Comparison of ENCODE assay signal across 28 cellular contexts in genomic region chr18:24818451-24818850, GRCh38.
DNase-seq lines count a peak whose midpoint lies in the region; ATAC-seq and TF ChIP-seq lines count a peak whose summit lies in the region.
"Had no signal": no experiment of that assay in that cellular context is flagged by ENCODE, and none has a peak within 500 bp of the region (broad histone marks: within the 10 kb centered on the region; RNA-seq: fewer than 3 reads in every experiment).

No MANE protein-coding gene starts in this region.

- intact Hi-C loops in left colon (cut with DNase I, micrococcal nuclease) = no loop called here

- WGBS in endodermal cell (ENCODE audit: insufficient coverage in 1 of 2, insufficient read length in 1 of 2), 2 experiments = 0 to 45% methylated on average over 1 to 7 of the region's 7 CpGs

- no peaks in the 10 kb centered on the region for H3K36me3 ChIP-seq in endodermal cell (ENCODE audit: control insufficient read depth, insufficient read depth, low read length)
- H3K36me3 ChIP-seq: heart right ventricle, tibial nerve had no signal

- DNase-seq in G401 (ENCODE audit: low spot score) (peak; percentile 99), NCI-H446 treated with DMSO at 0.1 percent for 48 hours (lab: John Stamatoyannopoulos, UW) (peak; percentile 82), endodermal cell (peak; percentile 63), pons (ENCODE audit: low spot score) (peak; percentile 11), left colon (no peak), NCI-H526 treated with DMSO at 0.1 percent for 48 hours (lab: John Stamatoyannopoulos, UW) (no peak)
- DNase-seq: activated CD4-positive, alpha-beta T cell treated with anti-CD3 and anti-CD28 coated beads for 1 hour; activated CD8-positive, alpha-beta T cell treated with anti-CD3 and anti-CD28 coated beads, Interleukin-2, amount 10 ng/mL, durations not matched to agents 7 days and 5 days; COR-L47; cortex of kidney; DMS79; foreskin fibroblast; GF-D8; heart right ventricle; left cardiac atrium; mesenchymal stem cell; MM.1S; NCI-H1436 treated with DMSO at 0.1 percent for 48 hours; NCI-H510A treated with DMSO at 0.1 percent for 48 hours; stimulated activated naive CD8-positive, alpha-beta T cell treated with anti-CD3 and anti-CD28 coated beads, Interleukin-15, amount 100 ng/mL, for 72 hours had no signal

- no peak for TF ChIP-seq CTCF in endodermal cell (conservative IDR thresholded peaks at IDR 0.05)

- no peak overlapping the region for H3K27ac Mint-ChIP-seq in endodermal cell
- H3K27ac Mint-ChIP-seq: activated CD8-positive, alpha-beta T cell treated with anti-CD3 and anti-CD28 coated beads, Interleukin-2, amount 10 ng/mL, durations not matched to agents 7 days and 5 days; activated naive CD4-positive, alpha-beta T cell treated with anti-CD3 and anti-CD28 coated beads, Interleukin-2, amount 50 U/mL, for 24 hours; activated T-helper 2 cell treated with anti-CD3 and anti-CD28 coated beads, Interferon-gamma antibody, Interleukin-2, Interleukin-4, amounts not matched to agents 10 μg/mL and 5 μg/mL and 100 μg/mL, durations not matched to agents 14 hours and 24 hours and 36 hours; T-helper 1 cell treated with Interleukin-12 subunit alpha and Interleukin-12 subunit beta and Interleukin-4 antibody, amounts not matched to agents 30 μg/mL and 1 μg/mL, for 36 hours had no signal

- peaks cover 12% of the 10 kb centered on the region for H3K4me1 ChIP-seq in endodermal cell (ENCODE audit: control insufficient read depth, insufficient read depth, low read length)
- H3K4me1 ChIP-seq: heart right ventricle, tibial nerve had no signal

- H3K9ac ChIP-seq in endodermal cell (ENCODE audit: extremely low read depth, low read length, poor library complexity, severe bottlenecking) = no peak overlapping the region
- H3K9ac ChIP-seq: KMS-11 had no signal

- no peaks in the 10 kb centered on the region for H3K9me3 Mint-ChIP-seq in endodermal cell
- H3K9me3 Mint-ChIP-seq: activated naive CD4-positive, alpha-beta T cell treated with anti-CD3 and anti-CD28 coated beads, Interleukin-2, amount 50 U/mL, for 24 hours; activated T-helper 2 cell treated with anti-CD3 and anti-CD28 coated beads, Interferon-gamma antibody, Interleukin-2, Interleukin-4, amounts not matched to agents 10 μg/mL and 5 μg/mL and 100 μg/mL, durations not matched to agents 14 hours and 24 hours and 36 hours; stimulated activated naive CD8-positive, alpha-beta T cell treated with anti-CD3 and anti-CD28 coated beads, Interleukin-15, amount 100 ng/mL, for 72 hours; T-helper 1 cell treated with Interleukin-12 subunit alpha and Interleukin-12 subunit beta and Interleukin-4 antibody, amounts not matched to agents 30 μg/mL and 1 μg/mL, for 36 hours had no signal

- ATAC-seq in GM21619 (IDR thresholded peaks at IDR 0.05; ENCODE audit: unreplicated experiment) (no peak), left colon (no peak)
- ATAC-seq: activated CD8-positive, alpha-beta T cell treated with anti-CD3 and anti-CD28 coated beads, Interleukin-2, amount 10 ng/mL, durations not matched to agents 7 days and 5 days; esophagus mucosa; heart right ventricle; left cardiac atrium had no signal

- H3K27me3 ChIP-seq in endodermal cell (ENCODE audit: control insufficient read depth, insufficient read depth, low read length, poor library complexity, severe bottlenecking) = no peaks in the 10 kb centered on the region
- H3K27me3 ChIP-seq: tibial nerve had no signal

- H3K27ac ChIP-seq in endodermal cell (ENCODE audit: low read depth, low read length) = peak overlapping the region; percentile 67
- H3K27ac ChIP-seq: heart right ventricle, KMS-11, RWPE1, tibial nerve had no signal

- no peak overlapping the region for H3K4me3 Mint-ChIP-seq in endodermal cell
- H3K4me3 Mint-ChIP-seq: activated CD8-positive, alpha-beta T cell treated with anti-CD3 and anti-CD28 coated beads, Interleukin-2, amount 10 ng/mL, durations not matched to agents 7 days and 5 days; activated naive CD4-positive, alpha-beta T cell treated with anti-CD3 and anti-CD28 coated beads, Interleukin-2, amount 50 U/mL, for 24 hours; stimulated activated naive CD8-positive, alpha-beta T cell treated with anti-CD3 and anti-CD28 coated beads, Interleukin-15, amount 100 ng/mL, for 72 hours; T-helper 1 cell treated with Interleukin-12 subunit alpha and Interleukin-12 subunit beta and Interleukin-4 antibody, amounts not matched to agents 30 μg/mL and 1 μg/mL, for 36 hours had no signal

- in situ Hi-C loops in G401 (cut with HindIII; ENCODE audit: low sequenced_read_pairs) = no loop called here

- H3K4me1 Mint-ChIP-seq in endodermal cell = peaks cover 40% of the 10 kb centered on the region
- H3K4me1 Mint-ChIP-seq: activated naive CD4-positive, alpha-beta T cell treated with anti-CD3 and anti-CD28 coated beads, Interleukin-2, amount 50 U/mL, for 24 hours; stimulated activated naive CD8-positive, alpha-beta T cell treated with anti-CD3 and anti-CD28 coated beads, Interleukin-15, amount 100 ng/mL, for 72 hours had no signal

- H3K9me3 ChIP-seq in endodermal cell (ENCODE audit: control insufficient read depth, low read length) = peaks cover 6% of the 10 kb centered on the region
- H3K9me3 ChIP-seq: tibial nerve had no signal

- H3K36me3 Mint-ChIP-seq in endodermal cell (ENCODE audit: low read depth) = no peaks in the 10 kb centered on the region
- H3K36me3 Mint-ChIP-seq: activated naive CD4-positive, alpha-beta T cell treated with anti-CD3 and anti-CD28 coated beads, Interleukin-2, amount 50 U/mL, for 24 hours had no signal

- H3K4me3 ChIP-seq in endodermal cell (ENCODE audit: low read length) = no peak overlapping the region
- H3K4me3 ChIP-seq: heart right ventricle, tibial nerve had no signal

- H3K27me3 Mint-ChIP-seq in endodermal cell (ENCODE audit: insufficient read depth) = no peaks in the 10 kb centered on the region
- H3K27me3 Mint-ChIP-seq: activated naive CD4-positive, alpha-beta T cell treated with anti-CD3 and anti-CD28 coated beads, Interleukin-2, amount 50 U/mL, for 24 hours; stimulated activated naive CD8-positive, alpha-beta T cell treated with anti-CD3 and anti-CD28 coated beads, Interleukin-15, amount 100 ng/mL, for 72 hours had no signal

Comparison
In these comparisons a context has a peak if more than half of its experiments do, and no peak if none do; other contexts are left out.
1. DNase-seq: peak in G401 (single experiment), NCI-H446 treated with DMSO at 0.1 percent for 48 hours (single experiment), endodermal cell (single experiment) and pons (single experiment); none in left colon (0 of 2) and NCI-H526 treated with DMSO at 0.1 percent for 48 hours (single experiment).